30 cellular contexts compared by ENCODE assay signal in genomic region chr20:37934634-37935010, GRCh38. TPM values are rescaled to one million over a fixed set of nuclear protein-coding genes. Genes with fewer than 3 reads are reported as not detected.
"Had no signal": no experiment of that assay in that cellular context is flagged by ENCODE, and none has a peak within 500 bp of the region (broad histone marks: within the 10 kb centered on the region; RNA-seq: fewer than 3 reads in every experiment).

No MANE protein-coding gene starts in this region.

- H3K36me3 ChIP-seq: ascending aorta had no signal

- H3K4me1 ChIP-seq: ascending aorta had no signal

- DNase-seq: activated CD4-positive, alpha-beta memory T cell treated with anti-CD3 and anti-CD28 coated beads, Interleukin-2, amount 10 ng/mL, durations not matched to agents 7 days and 5 days; activated CD4-positive, alpha-beta T cell treated with anti-CD3 and anti-CD28 coated beads for 1 hour; activated CD4-positive, alpha-beta T cell treated with anti-CD3 and anti-CD28 coated beads for 36 hours; activated CD4-positive, alpha-beta T cell treated with anti-CD3 and anti-CD28 coated beads for 48 hours; activated CD4-positive, alpha-beta T cell treated with anti-CD3 and anti-CD28 coated beads, Interleukin-2, amount 10 ng/mL, durations not matched to agents 7 days and 5 days; activated CD4-positive, alpha-beta T cell treated with anti-CD3 and anti-CD28 coated beads, Interleukin-2, amount 50 U/mL, for 48 hours; activated CD4-positive, CD25-positive, alpha-beta regulatory T cell; activated CD8-positive, alpha-beta memory T cell treated with anti-CD3 and anti-CD28 coated beads for 24 hours; activated CD8-positive, alpha-beta memory T cell treated with anti-CD3 and anti-CD28 coated beads, Interleukin-2, amount 10 ng/mL, durations not matched to agents 7 days and 5 days; activated CD8-positive, alpha-beta memory T cell treated with anti-CD3 and anti-CD28 coated beads, Interleukin-2, amount 50 U/mL, for 48 hours; activated CD8-positive, alpha-beta T cell treated with anti-CD3 and anti-CD28 coated beads, Interleukin-2, amount 10 ng/mL, durations not matched to agents 7 days and 5 days; activated effector memory CD4-positive, alpha-beta T cell treated with Interleukin-2 at 50 U/mL for 16 hours; activated gamma-delta T cell; activated naive CD4-positive, alpha-beta T cell treated with anti-CD3 and anti-CD28 coated beads, Interleukin-2, amount 10 ng/mL, durations not matched to agents 7 days and 5 days; activated naive CD4-positive, alpha-beta T cell treated with Interleukin-2 at 50 U/mL for 16 hours; activated naive CD8-positive, alpha-beta T cell treated with anti-CD3 and anti-CD28 coated beads, Interleukin-2, amount 10 ng/mL, durations not matched to agents 7 days and 5 days; activated naive CD8-positive, alpha-beta T cell treated with anti-CD3 and anti-CD28 coated beads, Interleukin-2, amount 50 U/mL, for 24 hours; activated T-cell treated with anti-CD3 and anti-CD28 coated beads, Interleukin-2, amount 50 U/mL, for 24 hours; activated T-cell treated with anti-CD3 and anti-CD28 coated beads, Interleukin-2, amount 50 U/mL, for 48 hours; amygdala; anterior cingulate cortex; caudate nucleus; cerebellar nuclear complex; T-helper 2 cell; T-helper 9 cell had no signal

- H3K9me3 ChIP-seq: ascending aorta had no signal

- H3K4me3 ChIP-seq: ascending aorta, cardiac muscle cell had no signal

- ATAC-seq: activated CD4-positive, alpha-beta T cell treated with anti-CD3 and anti-CD28 coated beads for 36 hours; activated CD4-positive, CD25-positive, alpha-beta regulatory T cell treated with anti-CD3 and anti-CD28 coated beads, Interleukin-2, amount 50 U/mL, for 24 hours; activated CD8-positive, alpha-beta memory T cell treated with anti-CD3 and anti-CD28 coated beads, Interleukin-2, amount 10 ng/mL, durations not matched to agents 7 days and 5 days; activated CD8-positive, alpha-beta T cell treated with anti-CD3 and anti-CD28 coated beads, Interleukin-2, amount 10 ng/mL, durations not matched to agents 7 days and 5 days; activated naive CD8-positive, alpha-beta T cell treated with anti-CD3 and anti-CD28 coated beads, Interleukin-2, amount 50 U/mL, for 24 hours; WTC11 had no signal

- H3K27ac ChIP-seq: ascending aorta, cardiac muscle cell, VCaP had no signal

- H3K27me3 ChIP-seq: ascending aorta, cardiac muscle cell had no signal

RNA-seq across cellular contexts. Expression of gene VSTM2L, which starts 31.7 kb away (rescaled TPM):
- total RNA-seq: activated CD4-positive, alpha-beta T cell treated with anti-CD3 and anti-CD28 coated beads for 36 hours; activated CD4-positive, alpha-beta T cell treated with anti-CD3 and anti-CD28 coated beads, Interleukin-2, amount 10 ng/mL, durations not matched to agents 7 days and 5 days; activated naive CD8-positive, alpha-beta T cell treated with anti-CD3 and anti-CD28 coated beads, Interleukin-2, amount 10 ng/mL, durations not matched to agents 7 days and 5 days had no signal
